In the genomic region with DNA sequence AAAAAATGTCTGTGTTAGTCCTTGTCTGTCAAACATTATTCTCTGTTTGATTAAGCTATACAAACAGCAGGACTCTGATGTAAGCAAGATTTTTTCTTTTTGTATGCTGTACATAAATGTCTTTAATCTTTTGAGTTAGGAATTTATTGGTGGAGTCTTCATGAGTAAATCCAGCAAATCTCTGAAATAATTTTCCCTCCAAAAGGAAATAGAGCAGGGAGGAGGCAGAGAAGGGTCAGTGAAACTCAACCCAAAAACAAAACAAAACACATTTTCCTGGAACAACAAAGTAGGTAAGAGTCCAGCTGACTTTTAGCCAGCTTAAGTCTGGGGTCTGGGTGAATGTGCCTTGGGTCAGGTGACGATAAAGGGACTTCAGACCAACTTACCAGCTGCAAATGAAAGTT, we compare ENCODE assay signal across 19 cellular contexts.
DNase-seq lines count a peak whose midpoint lies in the region; ATAC-seq, FAIRE-seq and TF ChIP-seq lines count a peak whose summit lies in the region.
"Had no signal": no experiment of that assay in that cellular context is flagged by ENCODE, and none has a peak within 500 bp of the region (broad histone marks: within the 10 kb centered on the region; RNA-seq: fewer than 3 reads in every experiment).

No MANE protein-coding gene starts in this region.

- in situ Hi-C loops in HepG2 (cut with HindIII; ENCODE audit: extremely low pct_ligation_motif_present, low pct_unique_long_range_greater_than_20kb), result no loop called here

- intact Hi-C loops in HepG2 (cut with micrococcal nuclease; ENCODE audit: unreplicated experiment), result loop anchor here (1.0 to 5.0 kb wide), 4 partner anchors 20 to 212 kb away; no protein-coding TSS in a partner anchor
- intact Hi-C loops in stomach (cut with DNase I; ENCODE audit: low total_unique reads), result no loop called here
- intact Hi-C loops in activated CD8-positive, alpha-beta T cell treated with anti-CD3 and anti-CD28 coated beads for 36 hours (cut with micrococcal nuclease), result no loop called here

- 0% methylated on average over 1 of the region's 1 CpG for WGBS in HepG2 (ENCODE audit: low lambda C conversion rate)
- WGBS in stomach, 5 donors, result 16 to 37% (median 24%) methylated on average over 1 of the region's 1 CpG

- DNase-seq in DMS153 treated with DMSO at 0.1 percent for 48 hours (lab: John Stamatoyannopoulos, UW; ENCODE audit: unreplicated experiment) (peak; percentile 39), DMS153 (lab: John Stamatoyannopoulos, UW) (no peak), HepG2 (ENCODE audit: low spot score) (peak; percentile 65), stomach (no peak), RCC 7860 (ENCODE audit: low spot score) (no peak)
- no peak for DNase-seq in stimulated activated CD4-positive, alpha-beta T cell treated with anti-CD3 and anti-CD28 coated beads, Interleukin-4, amount 100 ng/mL, for 24 hours
- no peak for DNase-seq in activated CD8-positive, alpha-beta T cell treated with anti-CD3 and anti-CD28 coated beads for 36 hours
- DNase-seq: AML-193; CD8-positive, alpha-beta memory T cell; DND-41; GDM1; HCEC 1CT; HFFc6; KBM-7 had no signal

- H3K4me3 ChIP-seq in HepG2 (replicated peaks in 1 of 3; ENCODE audit: insufficient read depth in 1 of 3, low read depth in 2 of 3, low read length in 3 of 3), result peak overlapping the region in 1 of 3 experiments; percentile 8; a peak in 1 of 6 replicates
- no peak overlapping the region for H3K4me3 ChIP-seq in stomach
- H3K4me3 ChIP-seq: BLaER1 had no signal

- H3K4me1 Mint-ChIP-seq in activated CD8-positive, alpha-beta T cell treated with anti-CD3 and anti-CD28 coated beads for 36 hours (ENCODE audit: low read depth), result no peaks in the 10 kb centered on the region
- H3K4me1 Mint-ChIP-seq: CD8-positive, alpha-beta memory T cell had no signal

- no peaks in the 10 kb centered on the region for H3K36me3 Mint-ChIP-seq in activated CD8-positive, alpha-beta T cell treated with anti-CD3 and anti-CD28 coated beads for 36 hours (ENCODE audit: low read depth)
- H3K36me3 Mint-ChIP-seq: CD8-positive, alpha-beta memory T cell had no signal

- CTCF ChIA-PET in HepG2 (lab: Yijun Ruan, JAX; ENCODE audit: low intra/inter-chr PET ratio, low total read pairs), result no interaction called here
- CTCF ChIA-PET in activated CD8-positive, alpha-beta T cell treated with anti-CD3 and anti-CD28 coated beads for 36 hours (lab: Charles Lee), result no interaction called here

- ATAC-seq in HepG2, result peak; percentile 25
- no peak for ATAC-seq in activated CD8-positive, alpha-beta T cell treated with anti-CD3 and anti-CD28 coated beads for 36 hours

- TF ChIP-seq POLR2A in HepG2 (IDR thresholded peaks at IDR 0.05; ENCODE audit: insufficient read depth in 1 of 2, low read depth in 2 of 2, low read length in 2 of 2), result no peak
- TF ChIP-seq POLR2A in stomach (IDR thresholded peaks at IDR 0.05), result no peak

- peak overlapping the region; percentile 52 for H3K4me2 ChIP-seq in HepG2 (ENCODE audit: low read depth, low read length)
- H3K4me2 ChIP-seq: BLaER1 had no signal

- H3K4me1 ChIP-seq in HepG2 (ENCODE audit: insufficient read depth, low read length) (peaks cover 63% of the 10 kb centered on the region), stomach (peaks cover 7 to 27% (median 13%) of the 10 kb centered on the region in 4 donors)

- no peak overlapping the region for H3K27ac Mint-ChIP-seq in activated CD8-positive, alpha-beta T cell treated with anti-CD3 and anti-CD28 coated beads for 36 hours
- H3K27ac Mint-ChIP-seq: CD8-positive, alpha-beta memory T cell; HFFc6 had no signal

- BruUV-seq in HepG2 (replicated peaks; lab: Mats Ljungman, UMichigan), result no TSS peak

- peaks cover 8% of the 10 kb centered on the region for H3K9me3 Mint-ChIP-seq in activated CD8-positive, alpha-beta T cell treated with anti-CD3 and anti-CD28 coated beads for 36 hours

- FAIRE-seq in HepG2 (lab: Jason Lieb, UNC), result no peak
- no peak for FAIRE-seq in RCC 7860 (lab: Jason Lieb, UNC)
- FAIRE-seq: GM12892, GM19239 had no signal

- H3K27me3 ChIP-seq in HepG2 (ENCODE audit: control insufficient read depth in 1 of 2, insufficient read depth in 2 of 2, low read length in 2 of 2) (peaks cover 4 to 12% of the 10 kb centered on the region in 2 experiments; a peak in 2 of 5 replicates), stomach (no peaks in the 10 kb centered on the region)
- H3K27me3 ChIP-seq: BLaER1 had no signal

- no peak overlapping the region for H2AFZ ChIP-seq in HepG2 (ENCODE audit: low read length)

- H3K79me2 ChIP-seq in HepG2 (ENCODE audit: insufficient read depth, low read length), result no peaks in the 10 kb centered on the region

- TF ChIP-seq EP300 in HepG2 (IDR thresholded peaks at IDR 0.05; ENCODE audit: low read depth in 2 of 2, low read length in 2 of 2) (no peak), HepG2 (CRISPR knock-in tag; IDR thresholded peaks at IDR 0.05; ENCODE audit: borderline replicate concordance) (no peak), stomach (IDR thresholded peaks at IDR 0.05) (no peak)

- H3K27ac ChIP-seq in VCaP (peak overlapping the region; percentile 1; the same call in 1 of the 2 replicates), HepG2 (ENCODE audit: extremely low read length, insufficient read depth, low read length) (peak overlapping the region; percentile 2), stomach (peak overlapping the region in 4 of 5 donors; percentile 24 to 67 (median 42))
- H3K27ac ChIP-seq: 22Rv1, BLaER1 had no signal

- no peaks in the 10 kb centered on the region for H4K20me1 ChIP-seq in HepG2 (ENCODE audit: insufficient read depth, low read length)
- H4K20me1 ChIP-seq: BLaER1 had no signal

- H3K36me3 ChIP-seq in HepG2 (replicated peaks in 1 of 2; ENCODE audit: control insufficient read depth in 1 of 2, insufficient read depth in 2 of 2, low read length in 2 of 2) (no peaks in the 10 kb centered on the region), stomach (no peaks in the 10 kb centered on the region)
- H3K36me3 ChIP-seq: BLaER1 had no signal

- H3K4me3 Mint-ChIP-seq in activated CD8-positive, alpha-beta T cell treated with anti-CD3 and anti-CD28 coated beads for 36 hours, result no peak overlapping the region
- H3K4me3 Mint-ChIP-seq: CD8-positive, alpha-beta memory T cell; HFFc6 had no signal

- H3K9me3 ChIP-seq in HepG2 (ENCODE audit: low read length) (no peaks in the 10 kb centered on the region), stomach (no peaks in the 10 kb centered on the region)
- H3K9me3 ChIP-seq: BLaER1 had no signal

- H3K27me3 Mint-ChIP-seq in activated CD8-positive, alpha-beta T cell treated with anti-CD3 and anti-CD28 coated beads for 36 hours, result no peaks in the 10 kb centered on the region
- H3K27me3 Mint-ChIP-seq: CD8-positive, alpha-beta memory T cell had no signal

- TF ChIP-seq RAD21 in HepG2 (CRISPR knock-in tag; IDR thresholded peaks at IDR 0.05), result no peak

- TF ChIP-seq CTCF in VCaP (conservative IDR thresholded peaks at IDR 0.05), result no peak
- no peak for TF ChIP-seq CTCF in HepG2 (CRISPR knock-in tag; IDR thresholded peaks at IDR 0.05)
- TF ChIP-seq CTCF in stomach (IDR thresholded peaks at IDR 0.05), result no peak
- TF ChIP-seq CTCF in activated CD8-positive, alpha-beta T cell treated with anti-CD3 and anti-CD28 coated beads for 36 hours (IDR thresholded peaks at IDR 0.05), result no peak

- H3K9ac ChIP-seq in HepG2 (ENCODE audit: insufficient read depth, low read depth, low read length), result no peak overlapping the region
- H3K9ac ChIP-seq: BLaER1 had no signal

- POLR2A ChIA-PET in HepG2 (lab: Yijun Ruan, JAX), result interaction anchor here (0.9 to 1.4 kb wide), 8 partner anchors 10 to 114 kb away, joined by 3 to 16 read pairs (median 7); a partner anchor contains a TSS
- POLR2A ChIA-PET in activated CD8-positive, alpha-beta T cell treated with anti-CD3 and anti-CD28 coated beads for 36 hours (lab: Charles Lee), result no interaction called here

TF ChIP-seq in HepG2, 621 proteins besides CTCF, POLR2A, EP300 and RAD21 (continues in another document):
- TF ChIP-seq NFYC (CRISPR knock-in tag; IDR thresholded peaks at IDR 0.05), result no peak
- TF ChIP-seq RARA (CRISPR knock-in tag; IDR thresholded peaks at IDR 0.05), result 0 out of 2 replicates have a peak, but pooled peaks have one; percentile 22
- TF ChIP-seq ZNF790 (CRISPR knock-in tag; IDR thresholded peaks at IDR 0.05; ENCODE audit: borderline replicate concordance), result no peak
- no peak for TF ChIP-seq ZNF317 (CRISPR knock-in tag; IDR thresholded peaks at IDR 0.05)
- no peak for TF ChIP-seq ZNF674 (CRISPR knock-in tag; IDR thresholded peaks at IDR 0.05; ENCODE audit: low read depth)
- TF ChIP-seq ZNF235 (CRISPR knock-in tag; IDR thresholded peaks at IDR 0.05; ENCODE audit: borderline replicate concordance), result no peak
- TF ChIP-seq AHR (CRISPR knock-in tag; IDR thresholded peaks at IDR 0.05), result no peak
- TF ChIP-seq, protein P1, sequence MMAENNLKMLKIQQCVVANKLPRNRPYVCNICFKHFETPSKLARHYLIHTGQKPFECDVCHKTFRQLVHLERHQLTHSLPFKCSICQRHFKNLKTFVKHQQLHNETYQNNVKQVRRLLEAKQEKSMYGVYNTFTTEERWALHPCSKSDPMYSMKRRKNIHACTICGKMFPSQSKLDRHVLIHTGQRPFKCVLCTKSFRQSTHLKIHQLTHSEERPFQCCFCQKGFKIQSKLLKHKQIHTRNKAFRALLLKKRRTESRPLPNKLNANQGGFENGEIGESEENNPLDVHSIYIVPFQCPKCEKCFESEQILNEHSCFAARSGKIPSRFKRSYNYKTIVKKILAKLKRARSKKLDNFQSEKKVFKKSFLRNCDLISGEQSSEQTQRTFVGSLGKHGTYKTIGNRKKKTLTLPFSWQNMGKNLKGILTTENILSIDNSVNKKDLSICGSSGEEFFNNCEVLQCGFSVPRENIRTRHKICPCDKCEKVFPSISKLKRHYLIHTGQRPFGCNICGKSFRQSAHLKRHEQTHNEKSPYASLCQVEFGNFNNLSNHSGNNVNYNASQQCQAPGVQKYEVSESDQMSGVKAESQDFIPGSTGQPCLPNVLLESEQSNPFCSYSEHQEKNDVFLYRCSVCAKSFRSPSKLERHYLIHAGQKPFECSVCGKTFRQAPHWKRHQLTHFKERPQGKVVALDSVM (CRISPR knock-in tag; IDR thresholded peaks at IDR 0.05), result no peak
- no peak for TF ChIP-seq IKZF4 (CRISPR knock-in tag; IDR thresholded peaks at IDR 0.05; ENCODE audit: borderline replicate concordance, low read depth, not compliant biosample characterization)
- peak; percentile 22; the same call in 1 of the 2 replicates for TF ChIP-seq NFIC (IDR thresholded peaks at IDR 0.05; ENCODE audit: low read length)
- TF ChIP-seq, protein P2, sequence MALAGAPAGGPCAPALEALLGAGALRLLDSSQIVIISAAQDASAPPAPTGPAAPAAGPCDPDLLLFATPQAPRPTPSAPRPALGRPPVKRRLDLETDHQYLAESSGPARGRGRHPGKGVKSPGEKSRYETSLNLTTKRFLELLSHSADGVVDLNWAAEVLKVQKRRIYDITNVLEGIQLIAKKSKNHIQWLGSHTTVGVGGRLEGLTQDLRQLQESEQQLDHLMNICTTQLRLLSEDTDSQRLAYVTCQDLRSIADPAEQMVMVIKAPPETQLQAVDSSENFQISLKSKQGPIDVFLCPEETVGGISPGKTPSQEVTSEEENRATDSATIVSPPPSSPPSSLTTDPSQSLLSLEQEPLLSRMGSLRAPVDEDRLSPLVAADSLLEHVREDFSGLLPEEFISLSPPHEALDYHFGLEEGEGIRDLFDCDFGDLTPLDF (CRISPR knock-in tag; IDR thresholded peaks at IDR 0.05), result no peak
- TF ChIP-seq ZNF652 (CRISPR knock-in tag; IDR thresholded peaks at IDR 0.05; ENCODE audit: borderline replicate concordance, low read depth), result no peak

Comparison
In these comparisons a context has a peak if more than half of its experiments do, and no peak if none do; other contexts are left out.
1. DNase-seq: peak in DMS153 treated with DMSO at 0.1 percent for 48 hours (single experiment) and HepG2 (single experiment); none in DMS153 (single experiment), stomach (single experiment), RCC 7860 (single experiment), stimulated activated CD4-positive, alpha-beta T cell treated with anti-CD3 and anti-CD28 coated beads, Interleukin-4, amount 100 ng/mL, for 24 hours (single experiment) and activated CD8-positive, alpha-beta T cell treated with anti-CD3 and anti-CD28 coated beads for 36 hours (single experiment).
2. Peak in every context shown above with its lines, with median percentiles within 50 percentile points of each other: H3K27ac ChIP-seq.